Comparison of ENCODE assay signal across 1 cellular context in the genomic region with DNA sequence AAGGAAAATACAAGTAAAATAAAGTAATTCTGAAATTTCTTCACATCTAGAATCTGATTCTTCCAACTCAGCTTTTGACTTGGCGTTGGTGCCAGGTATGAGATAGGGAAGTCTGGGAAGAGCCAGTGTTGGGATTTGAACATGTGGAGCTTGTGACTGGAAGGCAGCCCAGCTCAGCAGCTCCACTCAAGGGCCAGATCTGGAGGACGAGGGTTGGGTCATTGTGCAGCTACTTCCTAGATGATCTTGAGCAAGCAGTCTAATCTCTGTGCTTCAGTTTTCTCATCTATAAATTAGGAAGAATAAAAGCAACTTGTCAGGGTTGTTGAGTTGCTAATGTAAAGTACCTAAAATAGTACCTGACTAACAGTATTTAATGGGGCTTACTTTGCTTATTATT.
TF ChIP-seq lines count a peak whose summit lies in the region.

No MANE protein-coding gene starts in this region.

TF ChIP-seq in IMR-90, 13 proteins besides CTCF, POLR2A, EP300 and RAD21:
- TF ChIP-seq CEBPB (IDR thresholded peaks at IDR 0.05; ENCODE audit: low read depth, low read length): no peak
- TF ChIP-seq MAFK (IDR thresholded peaks at IDR 0.05; ENCODE audit: low read depth, low read length): no peak
- TF ChIP-seq BHLHE40 (IDR thresholded peaks at IDR 0.05; ENCODE audit: low read depth, low read length): no peak
- no peak for TF ChIP-seq CHD1 (IDR thresholded peaks at IDR 0.05; ENCODE audit: low read depth, low read length)
- TF ChIP-seq NFE2L2 (IDR thresholded peaks at IDR 0.05; ENCODE audit: low read depth, low read length): no peak
- TF ChIP-seq, protein P1, sequence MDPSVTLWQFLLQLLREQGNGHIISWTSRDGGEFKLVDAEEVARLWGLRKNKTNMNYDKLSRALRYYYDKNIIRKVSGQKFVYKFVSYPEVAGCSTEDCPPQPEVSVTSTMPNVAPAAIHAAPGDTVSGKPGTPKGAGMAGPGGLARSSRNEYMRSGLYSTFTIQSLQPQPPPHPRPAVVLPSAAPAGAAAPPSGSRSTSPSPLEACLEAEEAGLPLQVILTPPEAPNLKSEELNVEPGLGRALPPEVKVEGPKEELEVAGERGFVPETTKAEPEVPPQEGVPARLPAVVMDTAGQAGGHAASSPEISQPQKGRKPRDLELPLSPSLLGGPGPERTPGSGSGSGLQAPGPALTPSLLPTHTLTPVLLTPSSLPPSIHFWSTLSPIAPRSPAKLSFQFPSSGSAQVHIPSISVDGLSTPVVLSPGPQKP (IDR thresholded peaks at IDR 0.05; ENCODE audit: borderline replicate concordance, low read depth, low read length): no peak
- no peak for TF ChIP-seq SMC3 (IDR thresholded peaks at IDR 0.05; ENCODE audit: low read depth, low read length)
